9 cellular contexts compared by ENCODE assay signal in the genomic region with DNA sequence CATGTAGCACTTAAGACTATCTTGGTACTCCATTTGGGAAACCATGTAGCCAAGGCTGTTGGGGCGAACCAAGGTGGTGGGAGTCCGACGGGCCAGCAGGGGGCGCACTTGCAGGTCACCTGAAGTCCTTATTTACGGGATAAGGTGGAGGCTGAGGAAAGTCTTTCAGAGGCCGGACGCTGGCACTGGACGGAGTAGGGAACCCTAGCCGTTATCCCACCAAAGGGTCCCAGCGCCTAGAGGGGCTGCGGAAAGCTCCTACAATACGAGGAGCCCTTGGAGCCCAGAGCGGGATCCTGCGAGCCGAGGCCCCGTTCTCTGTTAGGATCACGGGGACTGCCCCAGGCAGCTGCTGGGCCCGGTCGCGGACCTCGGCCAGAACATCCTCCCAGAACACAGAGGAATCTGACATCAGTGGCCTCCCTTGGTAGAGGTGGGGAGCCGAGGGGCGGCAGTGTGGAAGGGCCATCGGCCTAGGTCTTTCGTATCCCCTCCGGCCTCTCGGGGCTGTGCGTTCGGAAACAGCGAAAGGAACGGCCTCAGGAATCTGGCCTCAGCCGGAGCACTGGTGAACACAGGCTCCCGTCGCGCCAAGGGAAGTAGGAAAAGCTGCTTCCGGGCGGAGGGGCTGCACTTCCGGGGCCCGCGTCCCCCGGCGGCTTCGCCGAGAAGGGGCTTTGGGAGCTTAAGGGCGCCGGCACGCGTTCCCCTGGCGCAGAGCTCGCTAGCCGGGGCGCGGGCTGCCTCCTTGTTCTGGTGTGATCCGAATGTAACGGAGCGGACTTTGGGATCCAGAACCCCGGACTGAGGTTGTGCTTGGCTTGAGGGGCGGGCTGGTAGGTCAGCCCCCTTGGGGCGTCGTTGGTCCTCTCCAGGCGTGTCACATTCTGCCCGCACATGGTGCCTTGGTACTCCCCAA. TPM values are rescaled to one million over a fixed set of nuclear protein-coding genes. Genes with fewer than 3 reads are reported as not detected.
DNase-seq lines count a peak whose midpoint lies in the region; ATAC-seq and TF ChIP-seq lines count a peak whose summit lies in the region.
"Had no signal": no experiment of that assay in that cellular context is flagged by ENCODE, and none has a peak within 500 bp of the region (broad histone marks: within the 10 kb centered on the region; RNA-seq: fewer than 3 reads in every experiment).

No MANE protein-coding gene starts in this region.

- POLR2A ChIA-PET in Caco-2 (lab: Charles Lee) = no interaction called here

- intact Hi-C loops in Caco-2 (cut with micrococcal nuclease; ENCODE audit: unreplicated experiment) = loop anchor here (1.0 to 2.0 kb wide), 4 partner anchors 38 to 269 kb away; no protein-coding TSS in a partner anchor
- intact Hi-C loops in psoas muscle (cut with DNase I) = loop anchor here (5.0 kb wide), 2 partner anchors 137 to 253 kb away; no protein-coding TSS in a partner anchor

- no TSS peak for BruUV-seq in Caco-2 (replicated peaks; lab: Mats Ljungman, UMichigan)

- peak; percentile 54 for ATAC-seq in HG03432 (IDR thresholded peaks at IDR 0.05; ENCODE audit: unreplicated experiment)
- peak in 3 of 4 donors; percentile 28 to 71 (median 67) for ATAC-seq in psoas muscle
- ATAC-seq in upper lobe of left lung (ENCODE audit: low FRiP score in 2 of 2) = peak; percentile 68 to 87
- no peak for ATAC-seq in HG03039 (IDR thresholded peaks at IDR 0.05; ENCODE audit: unreplicated experiment)

- H3K4me3 ChIP-seq in Caco-2 (ENCODE audit: low read depth, low read length) (peak overlapping the region; percentile 30), psoas muscle (peak overlapping the region; percentile 57), upper lobe of left lung (peak overlapping the region; percentile 22 to 52 (median 44))

- peak; percentile 67 to 70 for DNase-seq in Caco-2
- DNase-seq in SK-MEL-5 (ENCODE audit: low read depth, low spot score) = peak; percentile 88
- DNase-seq in activated naive CD4-positive, alpha-beta T cell (lab: John Stamatoyannopoulos, UW) = peak; percentile 47 to 78 (median 68)
- DNase-seq in glutamatergic neuron = peak; percentile 78
- peak; percentile 75 to 78 for DNase-seq in psoas muscle
- DNase-seq in upper lobe of left lung = peak; percentile 83 to 94

- WGBS in psoas muscle, 3 donors = 1 to 18% (median 13%) methylated on average over 57 to 62 of the region's 62 CpGs
- 5 to 12% methylated on average over 26 to 47 of the region's 62 CpGs for WGBS in upper lobe of left lung, 2 donors

- H3K27me3 ChIP-seq in Caco-2 (replicated peaks; ENCODE audit: control insufficient read depth, insufficient read depth, low read length) (peaks cover 1% of the 10 kb centered on the region; the same call in 1 of the 2 replicates), psoas muscle (ENCODE audit: insufficient read depth in 3 of 3, low read length in 2 of 3) (peaks cover 0 to 19% (median 3%) of the 10 kb centered on the region in 3 donors), upper lobe of left lung (no peaks in the 10 kb centered on the region)

- H3K27ac Mint-ChIP-seq in Caco-2 (ENCODE audit: unreplicated experiment) (no peak overlapping the region), glutamatergic neuron (ENCODE audit: unreplicated experiment) (peak overlapping the region; percentile 39)

- H3K4me1 Mint-ChIP-seq in Caco-2 (ENCODE audit: low read depth, unreplicated experiment) = no peaks in the 10 kb centered on the region
- no peaks in the 10 kb centered on the region for H3K4me1 Mint-ChIP-seq in glutamatergic neuron (ENCODE audit: low read depth, unreplicated experiment)

- peaks cover 3% of the 10 kb centered on the region for H3K27me3 Mint-ChIP-seq in Caco-2 (ENCODE audit: insufficient read depth, unreplicated experiment)
- peaks cover 3% of the 10 kb centered on the region for H3K27me3 Mint-ChIP-seq in glutamatergic neuron (ENCODE audit: unreplicated experiment)

- H3K27ac ChIP-seq in psoas muscle (peak overlapping the region; percentile 7), upper lobe of left lung (peak overlapping the region in 3 of 4 donors; percentile 16 to 53 (median 27))

- H3K4me3 Mint-ChIP-seq in Caco-2 (ENCODE audit: unreplicated experiment) (peak overlapping the region; percentile 63), glutamatergic neuron (ENCODE audit: unreplicated experiment) (peak overlapping the region; percentile 84)

- CTCF ChIA-PET in Caco-2 (lab: Charles Lee) = interaction anchor here (1.0 kb wide), 2 partner anchors 160 to 269 kb away, joined by 3 to 7 read pairs; no protein-coding TSS in a partner anchor

- H3K4me1 ChIP-seq in Caco-2 (no peaks in the 10 kb centered on the region), psoas muscle (no peaks in the 10 kb centered on the region), upper lobe of left lung (peaks cover 0 to 25% (median 9%) of the 10 kb centered on the region in 4 donors)

- H3K36me3 Mint-ChIP-seq in Caco-2 (ENCODE audit: insufficient read depth, unreplicated experiment) (no peaks in the 10 kb centered on the region), glutamatergic neuron (ENCODE audit: unreplicated experiment) (no peaks in the 10 kb centered on the region)

- in situ Hi-C loops in SK-MEL-5 (cut with HindIII; ENCODE audit: low pct_unique_long_range_greater_than_20kb, low sequenced_read_pairs) = no loop called here

- H3K9me3 Mint-ChIP-seq in Caco-2 (ENCODE audit: unreplicated experiment) = no peaks in the 10 kb centered on the region
- H3K9me3 Mint-ChIP-seq in glutamatergic neuron (ENCODE audit: unreplicated experiment) = peaks cover 2% of the 10 kb centered on the region

- H3K9me3 ChIP-seq in Caco-2 (no peaks in the 10 kb centered on the region), psoas muscle (no peaks in the 10 kb centered on the region), upper lobe of left lung (no peaks in the 10 kb centered on the region)

- H3K36me3 ChIP-seq in Caco-2 (ENCODE audit: control insufficient read depth, insufficient read depth, low read length) = no peaks in the 10 kb centered on the region
- no peaks in the 10 kb centered on the region for H3K36me3 ChIP-seq in psoas muscle (ENCODE audit: insufficient read depth in 1 of 2, low read depth in 1 of 2)
- no peaks in the 10 kb centered on the region for H3K36me3 ChIP-seq in upper lobe of left lung

- no peak for TF ChIP-seq POLR2A in upper lobe of left lung (IDR thresholded peaks at IDR 0.05)

- TF ChIP-seq CTCF in Caco-2 (IDR thresholded peaks at IDR 0.05; ENCODE audit: insufficient read depth in 1 of 2, low read depth in 1 of 2, low read length in 1 of 2, severe bottlenecking in 1 of 2, unreplicated experiment in 1 of 2) (peak; percentile 62 to 83), glutamatergic neuron (IDR thresholded peaks at IDR 0.05; ENCODE audit: partially characterized antibody, unreplicated experiment) (peak; percentile 93), psoas muscle (IDR thresholded peaks at IDR 0.05) (peak; percentile 56), upper lobe of left lung (IDR thresholded peaks at IDR 0.05) (peak; percentile 70 to 84 (median 77))

- TF ChIP-seq EP300 in upper lobe of left lung (IDR thresholded peaks at IDR 0.05) = no peak

RNA-seq across cellular contexts. Expression of gene RPTN, which starts 29.9 kb away (rescaled TPM):
- total RNA-seq in Caco-2 (2022) (not detected in 2 replicates), glutamatergic neuron (ENCODE audit: unreplicated experiment) (not detected), psoas muscle (not detected), upper lobe of left lung (not detected)
- not detected in 2 replicates for total RNA-seq in SK-MEL-5 (2014; rRNA removed; shearing (Covaris generic))
- not detected in 2 replicates for polyA plus RNA-seq in SK-MEL-5 (2015; cell fraction: cytosol; rRNA removed)
- not detected in 2 replicates for polyA plus RNA-seq in SK-MEL-5 (2015; cell fraction: nucleus; rRNA removed)
- not detected for polyA plus RNA-seq in psoas muscle
- total RNA-seq: activated CD8-positive, alpha-beta memory T cell treated with anti-CD3 and anti-CD28 coated beads for 36 hours had no signal

RNA-seq across cellular contexts. Expression of gene HRNR, which starts 35.1 kb away (rescaled TPM):
- total RNA-seq in Caco-2 (2022) (not detected in 2 replicates), glutamatergic neuron (ENCODE audit: unreplicated experiment) (not detected), psoas muscle (not detected), upper lobe of left lung (not detected)
- total RNA-seq in SK-MEL-5 (2014; rRNA removed; shearing (Covaris generic)) = not detected in 2 replicates
- polyA plus RNA-seq in SK-MEL-5 (2015; cell fraction: cytosol; rRNA removed) = not detected in 2 replicates
- not detected in 2 replicates for polyA plus RNA-seq in SK-MEL-5 (2015; cell fraction: nucleus; rRNA removed)
- not detected for polyA plus RNA-seq in psoas muscle
- total RNA-seq: activated CD8-positive, alpha-beta memory T cell treated with anti-CD3 and anti-CD28 coated beads for 36 hours had no signal
